ENCODE assay signal across 21 cellular contexts in genomic region chr17:14294876-14295275, GRCh38. TPM values are rescaled to one million over a fixed set of nuclear protein-coding genes. Genes with fewer than 3 reads are reported as not detected.
"Had no signal": no experiment of that assay in that cellular context is flagged by ENCODE, and none has a peak within 500 bp of the region (broad histone marks: within the 10 kb centered on the region; RNA-seq: fewer than 3 reads in every experiment).

No MANE protein-coding gene starts in this region.

- H3K4me3 Mint-ChIP-seq: activated T-cell treated with anti-CD3 and anti-CD28 coated beads, Interleukin-2, amount 50 U/mL, for 72 hours; memory B cell; stimulated activated naive B cell treated with anti-CD40 and anti-IgM and Interleukin-4, amounts not matched to agents 10 μg/mL and 1 μg/mL and 100 μg/mL, for 72 hours had no signal

- H3K36me3 ChIP-seq: colonic mucosa, gastrocnemius medialis, left lung, sigmoid colon had no signal

- H3K9me3 ChIP-seq: colonic mucosa, gastrocnemius medialis, left lung, mucosa of descending colon, sigmoid colon had no signal

- ATAC-seq: activated naive CD4-positive, alpha-beta T cell treated with anti-CD3 and anti-CD28 coated beads, Interleukin-2, amount 50 U/mL, for 72 hours; activated T-cell treated with anti-CD3 and anti-CD28 coated beads, Interleukin-2, amount 50 U/mL, for 72 hours; gastrocnemius medialis; left lung; mucosa of descending colon; stimulated activated naive B cell treated with anti-CD40 and anti-IgM and Interleukin-4, amounts not matched to agents 10 μg/mL and 1 μg/mL and 100 μg/mL, for 72 hours had no signal

- H3K4me3 ChIP-seq: colonic mucosa, gastrocnemius medialis, left lung, mucosa of descending colon, sigmoid colon had no signal

- H3K9me3 Mint-ChIP-seq: activated naive CD4-positive, alpha-beta T cell treated with anti-CD3 and anti-CD28 coated beads, Interleukin-2, amount 50 U/mL, for 72 hours; activated T-cell treated with anti-CD3 and anti-CD28 coated beads, Interleukin-2, amount 50 U/mL, for 72 hours; memory B cell; stimulated activated naive B cell treated with anti-CD40 and anti-IgM and Interleukin-4, amounts not matched to agents 10 μg/mL and 1 μg/mL and 100 μg/mL, for 72 hours had no signal

- H3K27ac Mint-ChIP-seq: activated naive CD4-positive, alpha-beta T cell treated with anti-CD3 and anti-CD28 coated beads, Interleukin-2, amount 50 U/mL, for 72 hours; activated T-cell treated with anti-CD3 and anti-CD28 coated beads, Interleukin-2, amount 50 U/mL, for 72 hours; brain; memory B cell; stimulated activated naive B cell treated with anti-CD40 and anti-IgM and Interleukin-4, amounts not matched to agents 10 μg/mL and 1 μg/mL and 100 μg/mL, for 72 hours had no signal

- H3K27ac ChIP-seq: colonic mucosa, gastrocnemius medialis, left lung, parathyroid adenoma, sigmoid colon had no signal

- H3K4me1 ChIP-seq: parathyroid adenoma had no signal

- DNase-seq: activated gamma-delta T cell; activated T-cell treated with anti-CD3 and anti-CD28 coated beads, Interleukin-2, amount 50 U/mL, for 72 hours; anterior cingulate cortex; central memory CD4-positive, alpha-beta T cell; colonic mucosa; gastrocnemius medialis; left lung; mucosa of descending colon; naive B cell; sigmoid colon; stimulated activated naive B cell treated with anti-CD40 and anti-IgM and Interleukin-4, amounts not matched to agents 10 μg/mL and 1 μg/mL and 100 μg/mL, for 72 hours; T-helper 1 cell; T1000 had no signal

- H3K36me3 Mint-ChIP-seq: brain, memory B cell, naive B cell had no signal

RNA-seq across cellular contexts. Expression of gene CDRT15, which starts 58.2 kb away (rescaled TPM):
- total RNA-seq: activated CD8-positive, alpha-beta memory T cell treated with anti-CD3 and anti-CD28 coated beads for 36 hours; activated naive CD4-positive, alpha-beta T cell treated with anti-CD3 and anti-CD28 coated beads, Interleukin-2, amount 50 U/mL, for 72 hours; activated T-cell treated with anti-CD3 and anti-CD28 coated beads, Interleukin-2, amount 50 U/mL, for 72 hours; colonic mucosa; epithelial cell of proximal tubule; gastrocnemius medialis; kidney epithelial cell; left lung; mucosa of descending colon; sigmoid colon; ureter had no signal
